In genomic region chr2:147844691-147845607, GRCh38 we compare ENCODE assay signal across 8 cellular contexts. TPM values are rescaled to one million over a fixed set of nuclear protein-coding genes. Genes with fewer than 3 reads are reported as not detected.
A peak's percentile ranks its signal among the peaks of the same experiment; 100 is the strongest.
DNase-seq lines count a peak whose midpoint lies in the region; ATAC-seq, FAIRE-seq and TF ChIP-seq lines count a peak whose summit lies in the region.

TSS of gene ACVR2A (plus strand) at chr2:147845029. CDS start at chr2:147845153, 124 bp downstream.

- CTCF ChIA-PET in A549 (lab: Yijun Ruan, JAX) (interaction anchor here (0.9 to 1.5 kb wide), 3 partner anchors 66 to 145 kb away, joined by 3 to 5 read pairs (median 3); no protein-coding TSS in a partner anchor), endothelial cell of umbilical vein (lab: Charles Lee) (interaction anchor here (0.8 to 3.2 kb wide), 4 partner anchors 66 to 1111 kb away, joined by 3 to 28 read pairs (median 11); no protein-coding TSS in a partner anchor)

- TF ChIP-seq RAD21 in A549 (conservative IDR thresholded peaks at IDR 0.05 in 1 of 2, IDR thresholded peaks at IDR 0.05 in 1 of 2) = no peak

- no peaks in the 10 kb centered on the region for H3K36me3 ChIP-seq in endothelial cell of umbilical vein (ENCODE audit: control insufficient read depth in 2 of 2, extremely low read depth in 1 of 2, insufficient read depth in 2 of 2, low read length in 2 of 2)

- FAIRE-seq in A549 (lab: Jason Lieb, UNC) (no peak), endothelial cell of umbilical vein (lab: Jason Lieb, UNC) (peak; percentile 21)

- TF ChIP-seq CTCF in A549 (IDR thresholded peaks at IDR 0.05) = no peak
- no peak for TF ChIP-seq CTCF in endothelial cell of umbilical vein (IDR thresholded peaks at IDR 0.05; ENCODE audit: extremely low read depth in 1 of 2, insufficient read depth in 1 of 2, low read depth in 1 of 2, low read length in 2 of 2)

- H3K27ac ChIP-seq in A549 (peak within 1 kb of the TSS; percentile 92 to 97), endothelial cell of umbilical vein (ENCODE audit: insufficient read depth, low read depth, low read length) (peak within 1 kb of the TSS; percentile 70)

- H3K4me3 ChIP-seq in A549 (peak within 1 kb of the TSS; percentile 81), endothelial cell of umbilical vein (replicated peaks in 1 of 3; ENCODE audit: insufficient read depth in 1 of 3, low read depth in 1 of 3, low read length in 3 of 3) (peak within 1 kb of the TSS; percentile 60 to 95 (median 85))

- DNase-seq in A549 (ENCODE audit: low read depth in 1 of 2, low spot score in 1 of 2) (peak; percentile 18 to 42), NCI-H2227 treated with DMSO at 0.1 percent for 48 hours (lab: John Stamatoyannopoulos, UW) (peak; percentile 86), endothelial cell of umbilical vein (ENCODE audit: low read depth, low spot score) (peak; percentile 52), midbrain (lab: John Stamatoyannopoulos, UW) (peak; percentile 78)
- peak; percentile 22 to 27 for DNase-seq in activated CD8-positive, alpha-beta memory T cell treated with anti-CD3 and anti-CD28 coated beads for 4 hours (ENCODE audit: low read depth in 2 of 2)
- peak; percentile 3 to 31 for DNase-seq in stimulated activated CD8-positive, alpha-beta memory T cell treated with anti-CD3 and anti-CD28 coated beads, Interleukin-7, amount 100 ng/mL, for 48 hours (ENCODE audit: extremely low read depth in 1 of 2, low read depth in 1 of 2)

- H4K20me1 ChIP-seq in endothelial cell of umbilical vein (replicated peaks; ENCODE audit: control insufficient read depth, extremely low read depth, insufficient read depth, low read length) = no peaks in the 10 kb centered on the region

- BruUV-seq in endothelial cell of umbilical vein (replicated peaks; lab: Mats Ljungman, UMichigan) = TSS peak; percentile 34

- dilution Hi-C loops in endothelial cell of umbilical vein (cut with MboI; ENCODE audit: extremely low pct_ligation_motif_present, low sequenced_read_pairs) = no loop called here

- H3K27me3 ChIP-seq in endothelial cell of umbilical vein (ENCODE audit: control insufficient read depth in 2 of 2, insufficient read depth in 2 of 2, low read length in 2 of 2) = peaks cover 0 to 2% of the 10 kb centered on the region in 2 experiments

- H3K79me2 ChIP-seq in endothelial cell of umbilical vein (ENCODE audit: control insufficient read depth, insufficient read depth, low read length) = peaks cover 24% of the 10 kb centered on the region

- intact Hi-C loops in endothelial cell of umbilical vein (cut with micrococcal nuclease) = loop anchor here (1.0 to 10.0 kb wide), 6 partner anchors 66 to 1113 kb away; partner anchors contain the start of genes EPC2, MBD5 and ORC4

- ATAC-seq in A549 (peak; percentile 55 to 75), GM18511 (IDR thresholded peaks at IDR 0.05; ENCODE audit: unreplicated experiment) (peak; percentile 69), HG02981 (IDR thresholded peaks at IDR 0.05; ENCODE audit: unreplicated experiment) (peak; percentile 43)

- no peaks in the 10 kb centered on the region for H3K9me1 ChIP-seq in endothelial cell of umbilical vein (replicated peaks; ENCODE audit: control insufficient read depth, extremely low read depth, insufficient read depth, low read length)

- TF ChIP-seq POLR2A in A549 (IDR thresholded peaks at IDR 0.05; ENCODE audit: low read length) (no peak), endothelial cell of umbilical vein (IDR thresholded peaks at IDR 0.05; ENCODE audit: low read depth, low read length) (no peak)

- H3K9ac ChIP-seq in endothelial cell of umbilical vein (replicated peaks; ENCODE audit: extremely low read depth, insufficient read depth, low read length) = peak within 1 kb of the TSS; percentile 87

- H2AFZ ChIP-seq in endothelial cell of umbilical vein (ENCODE audit: low read depth, low read length) = peak within 1 kb of the TSS; percentile 97

- H3K4me1 ChIP-seq in A549 (peaks cover 14% of the 10 kb centered on the region; the same call in 2 of the 3 replicates), endothelial cell of umbilical vein (ENCODE audit: control insufficient read depth, extremely low read depth, insufficient read depth, low read length) (peaks cover 20% of the 10 kb centered on the region)

- H3K4me2 ChIP-seq in A549 (peak within 1 kb of the TSS; percentile 98), endothelial cell of umbilical vein (ENCODE audit: insufficient read depth, low read length) (peak within 1 kb of the TSS; percentile 99)

- TF ChIP-seq EP300 in A549 (IDR thresholded peaks at IDR 0.05) = no peak

- no peaks in the 10 kb centered on the region for H3K9me3 ChIP-seq in A549
- no peaks in the 10 kb centered on the region for H3K9me3 ChIP-seq in endothelial cell of umbilical vein (replicated peaks; ENCODE audit: control insufficient read depth, insufficient read depth, low read length)

- under 1% methylated on average over 53 of the region's 55 CpGs for WGBS in A549 (ENCODE audit: missing lambda C conversion rate)

- POLR2A ChIA-PET in A549 (lab: Yijun Ruan, JAX) = interaction anchor here (0.6 to 2.6 kb wide), 5 partner anchors 18 to 1025 kb away, joined by 5 to 19 read pairs (median 5); partner anchors contain the start of genes MBD5 and ORC4
- POLR2A ChIA-PET in endothelial cell of umbilical vein (lab: Charles Lee) = interaction anchor here (0.6 to 0.7 kb wide), 3 partner anchors 970 to 1268 kb away, joined by 6 to 9 read pairs (median 8); no protein-coding TSS in a partner anchor

TF ChIP-seq in A549, 52 proteins besides CTCF, POLR2A, EP300 and RAD21:
- TF ChIP-seq MAFK (IDR thresholded peaks at IDR 0.05; ENCODE audit: partially characterized antibody) (no peak), PHF8 (IDR thresholded peaks at IDR 0.05; ENCODE audit: borderline replicate concordance, low read depth) (peak; percentile 38; the same call in 1 of the 2 replicates)

TF ChIP-seq in endothelial cell of umbilical vein, 7 proteins besides CTCF, POLR2A, EP300 and RAD21:
- TF ChIP-seq JUN (IDR thresholded peaks at IDR 0.05; ENCODE audit: borderline replicate concordance, insufficient read depth, insufficient read length, low read depth) (no peak), FOS (IDR thresholded peaks at IDR 0.05; ENCODE audit: borderline replicate concordance, insufficient read depth, low read length) (no peak), GATA2 (IDR thresholded peaks at IDR 0.05; ENCODE audit: insufficient read depth, insufficient read length, low read depth, low read length) (peak; percentile 17)
- TF ChIP-seq, protein P1, sequence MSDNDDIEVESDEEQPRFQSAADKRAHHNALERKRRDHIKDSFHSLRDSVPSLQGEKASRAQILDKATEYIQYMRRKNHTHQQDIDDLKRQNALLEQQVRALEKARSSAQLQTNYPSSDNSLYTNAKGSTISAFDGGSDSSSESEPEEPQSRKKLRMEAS (IDR thresholded peaks at IDR 0.05; ENCODE audit: insufficient read depth, insufficient read length) = no peak

RNA-seq across cellular contexts. Expression of gene ACVR2A, which starts in this region (rescaled TPM):
- 5.5 and 5.7 TPM in 2 replicates for polyA plus RNA-seq in A549 (2011; rRNA removed)
- 0.78 and 0.81 TPM in 2 replicates for polyA plus RNA-seq in A549 (2012; cell fraction: cytosol; rRNA removed)
- polyA plus RNA-seq in A549 (2012; cell fraction: nucleus; rRNA removed) = 1.2 and 1.8 TPM in 2 replicates
- 2.6 to 2.9 TPM (median 2.6 TPM) in 3 replicates for polyA plus RNA-seq in A549 (2017; fragmentation: RNase III; extraction: RNeasy Plus Mini Kit Qiagen cat#74134 plus additional on column Dnase treatment)
- 7.7 and 7.9 TPM in 2 replicates for polyA minus RNA-seq in A549 (2011; rRNA and poly(A)+ RNA removed)
- 7.5 and 7.9 TPM in 2 replicates for total RNA-seq in endothelial cell of umbilical vein
- 1.7 and 2.0 TPM in 2 replicates for polyA plus RNA-seq in endothelial cell of umbilical vein
- 2.1 and 3.1 TPM in 2 replicates for polyA plus RNA-seq in endothelial cell of umbilical vein (2011; cell fraction: cytosol; rRNA removed)
- polyA plus RNA-seq in endothelial cell of umbilical vein (2011; cell fraction: nucleus; rRNA removed) = 14.5 and 16.5 TPM in 2 replicates
- polyA plus RNA-seq in endothelial cell of umbilical vein (2012) = 4.1 and 4.5 TPM in 2 replicates
- 7.0 and 7.5 TPM in 2 replicates for polyA minus RNA-seq in endothelial cell of umbilical vein
- 2.7 TPM for polyA minus RNA-seq in endothelial cell of umbilical vein (2011; cell fraction: cytosol; rRNA and poly(A)+ RNA removed)
- 12.6 and 17.7 TPM in 2 replicates for polyA minus RNA-seq in endothelial cell of umbilical vein (2011; cell fraction: nucleus; rRNA and poly(A)+ RNA removed)

Comparison
In these comparisons a context has a peak if more than half of its experiments do, and no peak if none do; other contexts are left out.
1. Peak in every context shown above with its lines: DNase-seq, ATAC-seq, H3K4me3 ChIP-seq and H3K27ac ChIP-seq.
2. DNase-seq: peak in every context shown above with its lines; median percentile 86 in NCI-H2227 treated with DMSO at 0.1 percent for 48 hours; 78 in midbrain; 52 in endothelial cell of umbilical vein; 30 in A549; 24 in activated CD8-positive, alpha-beta memory T cell treated with anti-CD3 and anti-CD28 coated beads for 4 hours; 17 in stimulated activated CD8-positive, alpha-beta memory T cell treated with anti-CD3 and anti-CD28 coated beads, Interleukin-7, amount 100 ng/mL, for 48 hours.